Comparison of ENCODE assay signal across 26 cellular contexts in the genomic region with DNA sequence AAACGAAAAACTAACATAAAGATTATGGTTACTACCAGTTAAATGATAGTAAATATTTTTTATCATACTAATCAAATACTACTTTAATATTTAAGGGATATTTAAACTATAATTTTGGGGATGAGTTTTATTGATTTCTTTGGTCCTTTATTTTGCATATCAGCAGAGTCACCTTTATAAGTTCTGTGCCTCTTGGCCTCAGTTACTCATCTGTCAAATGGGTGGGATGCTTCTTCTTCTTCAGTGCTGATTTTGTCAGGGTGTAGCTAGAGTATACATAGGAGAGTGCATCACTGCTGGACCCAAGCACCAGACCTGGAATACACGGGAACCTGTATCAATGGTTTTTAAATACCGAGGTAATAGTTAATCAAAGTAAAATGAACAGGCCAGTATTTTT. TPM values are rescaled to one million over a fixed set of nuclear protein-coding genes. Genes with fewer than 3 reads are reported as not detected.
"Had no signal": no experiment of that assay in that cellular context is flagged by ENCODE, and none has a peak within 500 bp of the region (broad histone marks: within the 10 kb centered on the region; RNA-seq: fewer than 3 reads in every experiment).

No MANE protein-coding gene starts in this region.

- FAIRE-seq: colon, endothelial cell of umbilical vein, islet of Langerhans, keratinocyte had no signal

- H3K4me1 ChIP-seq: left lung had no signal

- DNase-seq: dermis blood vessel endothelial cell; dorsolateral prefrontal cortex; effector CD4-positive, alpha-beta T cell; effector memory CD4-positive, alpha-beta T cell; foreskin fibroblast; foreskin melanocyte; gastrocnemius medialis; glutamatergic neuron; head of caudate nucleus; heart right ventricle; hippocampal formation; left cardiac atrium; left lung; left ventricle myocardium superior; lower lobe of right lung; mesendoderm; midbrain; naive thymus-derived CD4-positive, alpha-beta T cell had no signal

- H3K27me3 ChIP-seq: esophagus muscularis mucosa, gastrocnemius medialis had no signal

- H3K9me3 ChIP-seq: esophagus muscularis mucosa, gastrocnemius medialis, heart right ventricle, left lung, lower lobe of right lung had no signal

- ATAC-seq: gastrocnemius medialis; heart right ventricle; left cardiac atrium; left lung; left ventricle myocardium superior; lower lobe of right lung; naive thymus-derived CD4-positive, alpha-beta T cell had no signal

- H3K27ac Mint-ChIP-seq: memory B cell; naive thymus-derived CD4-positive, alpha-beta T cell had no signal

- H3K9me3 Mint-ChIP-seq: memory B cell had no signal

- H3K4me3 Mint-ChIP-seq: memory B cell; naive thymus-derived CD4-positive, alpha-beta T cell had no signal

- H3K4me3 ChIP-seq: coronary artery, dorsolateral prefrontal cortex, esophagus muscularis mucosa, gastrocnemius medialis, heart right ventricle, left lung, lower lobe of right lung had no signal

- H3K27ac ChIP-seq: coronary artery, dorsolateral prefrontal cortex, heart right ventricle, left lung, lower lobe of right lung had no signal

- H3K36me3 ChIP-seq: esophagus muscularis mucosa, gastrocnemius medialis, heart right ventricle, left lung, lower lobe of right lung had no signal

- H3K36me3 Mint-ChIP-seq: memory B cell; naive thymus-derived CD4-positive, alpha-beta T cell had no signal

RNA-seq across cellular contexts. Expression of a gene that starts 5.6 kb away (rescaled TPM):
- total RNA-seq: mononuclear cell; naive thymus-derived CD4-positive, alpha-beta T cell had no signal
- polyA plus RNA-seq: naive thymus-derived CD4-positive, alpha-beta T cell had no signal
